Comparison of ENCODE assay signal across 1 cellular context in the genomic region with DNA sequence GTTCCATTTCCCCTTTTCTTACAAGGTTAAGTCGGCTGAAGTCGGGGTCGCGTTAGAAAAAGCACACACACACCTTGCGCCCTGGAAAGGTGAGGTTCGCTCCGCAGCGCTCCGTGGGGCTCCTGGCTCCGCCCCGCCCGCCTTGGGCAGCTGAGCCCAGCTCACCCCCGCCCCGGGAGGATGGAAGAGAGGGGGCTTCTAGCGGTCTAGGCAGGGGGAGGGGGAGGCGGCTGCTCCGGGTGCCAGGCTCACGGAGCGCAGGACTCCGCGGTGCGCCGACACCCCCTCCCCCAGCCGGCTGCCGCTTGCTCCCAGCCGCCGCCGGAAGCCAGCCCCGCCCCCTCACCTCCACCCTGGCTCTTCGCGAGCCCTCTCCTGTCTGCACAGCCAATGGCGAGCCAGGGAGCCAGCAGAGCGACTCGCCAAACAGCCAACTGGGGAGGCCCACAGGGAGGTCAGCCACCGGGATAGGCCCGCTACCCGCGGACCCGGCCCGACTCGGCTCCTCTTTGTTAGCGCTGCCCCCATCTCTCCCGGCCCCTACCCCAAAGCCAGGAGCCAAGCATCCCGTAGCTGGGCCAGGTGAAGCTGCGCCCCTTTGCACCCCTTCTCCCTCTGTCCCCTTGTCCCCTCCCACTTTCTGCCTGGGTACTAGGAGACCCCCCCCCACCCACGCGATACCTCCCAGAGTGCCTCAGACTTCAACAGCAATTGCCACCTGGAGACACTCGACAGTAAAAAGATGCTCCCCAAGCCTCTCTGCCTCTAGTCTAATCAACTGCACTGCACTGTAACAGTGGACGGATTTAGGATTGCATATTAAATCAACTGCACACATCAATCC.
TF ChIP-seq lines count a peak whose summit lies in the region.

No MANE protein-coding gene starts in this region.

TF ChIP-seq in K562, 482 proteins besides CTCF, POLR2A, EP300 and RAD21 (continued from another document and continues in another):
- TF ChIP-seq, protein P1, sequence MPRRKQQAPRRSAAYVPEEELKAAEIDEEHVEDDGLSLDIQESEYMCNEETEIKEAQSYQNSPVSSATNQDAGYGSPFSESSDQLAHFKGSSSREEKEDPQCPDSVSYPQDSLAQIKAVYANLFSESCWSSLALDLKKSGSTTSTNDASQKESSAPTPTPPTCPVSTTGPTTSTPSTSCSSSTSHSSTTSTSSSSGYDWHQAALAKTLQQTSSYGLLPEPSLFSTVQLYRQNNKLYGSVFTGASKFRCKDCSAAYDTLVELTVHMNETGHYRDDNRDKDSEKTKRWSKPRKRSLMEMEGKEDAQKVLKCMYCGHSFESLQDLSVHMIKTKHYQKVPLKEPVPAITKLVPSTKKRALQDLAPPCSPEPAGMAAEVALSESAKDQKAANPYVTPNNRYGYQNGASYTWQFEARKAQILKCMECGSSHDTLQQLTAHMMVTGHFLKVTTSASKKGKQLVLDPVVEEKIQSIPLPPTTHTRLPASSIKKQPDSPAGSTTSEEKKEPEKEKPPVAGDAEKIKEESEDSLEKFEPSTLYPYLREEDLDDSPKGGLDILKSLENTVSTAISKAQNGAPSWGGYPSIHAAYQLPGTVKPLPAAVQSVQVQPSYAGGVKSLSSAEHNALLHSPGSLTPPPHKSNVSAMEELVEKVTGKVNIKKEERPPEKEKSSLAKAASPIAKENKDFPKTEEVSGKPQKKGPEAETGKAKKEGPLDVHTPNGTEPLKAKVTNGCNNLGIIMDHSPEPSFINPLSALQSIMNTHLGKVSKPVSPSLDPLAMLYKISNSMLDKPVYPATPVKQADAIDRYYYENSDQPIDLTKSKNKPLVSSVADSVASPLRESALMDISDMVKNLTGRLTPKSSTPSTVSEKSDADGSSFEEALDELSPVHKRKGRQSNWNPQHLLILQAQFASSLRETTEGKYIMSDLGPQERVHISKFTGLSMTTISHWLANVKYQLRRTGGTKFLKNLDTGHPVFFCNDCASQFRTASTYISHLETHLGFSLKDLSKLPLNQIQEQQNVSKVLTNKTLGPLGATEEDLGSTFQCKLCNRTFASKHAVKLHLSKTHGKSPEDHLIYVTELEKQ (CRISPR knock-in tag; IDR thresholded peaks at IDR 0.05), result no peak
- TF ChIP-seq ZBTB17 (CRISPR knock-in tag; IDR thresholded peaks at IDR 0.05) (no peak), FOXA3 (CRISPR knock-in tag; conservative IDR thresholded peaks at IDR 0.05 in 1 of 2, IDR thresholded peaks at IDR 0.05 in 1 of 2) (no peak), MAZ (CRISPR knock-in tag; conservative IDR thresholded peaks at IDR 0.05 in 1 of 2, IDR thresholded peaks at IDR 0.05 in 1 of 2) (peak; percentile 97 to 99), CREM (IDR thresholded peaks at IDR 0.05; ENCODE audit: low read depth) (peak; percentile 61; the same call in 1 of the 2 replicates), CHD2 (IDR thresholded peaks at IDR 0.05; ENCODE audit: low read depth, low read length) (peak; percentile 88), KLF10 (CRISPR knock-in tag; IDR thresholded peaks at IDR 0.05) (no peak), ZNF217 (CRISPR knock-in tag; IDR thresholded peaks at IDR 0.05) (no peak), ZNF699 (CRISPR knock-in tag; IDR thresholded peaks at IDR 0.05; ENCODE audit: insufficient replicate concordance) (no peak), ZNF263 (CRISPR knock-in tag; IDR thresholded peaks at IDR 0.05; ENCODE audit: borderline replicate concordance) (0 out of 2 replicates have a peak, but pooled peaks have one; percentile 21), SAP30 (IDR thresholded peaks at IDR 0.05; ENCODE audit: borderline replicate concordance, insufficient read depth, low read depth, low read length, poor library complexity, severe bottlenecking) (peak; percentile 64), PHTF2 (CRISPR knock-in tag; IDR thresholded peaks at IDR 0.05) (no peak), MXI1 (IDR thresholded peaks at IDR 0.05; ENCODE audit: low read depth, low read length) (no peak), ZNF445 (CRISPR knock-in tag; IDR thresholded peaks at IDR 0.05; ENCODE audit: low read depth) (no peak), MAFG (tag; conservative IDR thresholded peaks at IDR 0.05) (no peak), LARP7 (IDR thresholded peaks at IDR 0.05) (no peak), ELF4 (CRISPR knock-in tag; IDR thresholded peaks at IDR 0.05) (no peak), NEUROD1 (IDR thresholded peaks at IDR 0.05; ENCODE audit: borderline replicate concordance, low read depth, low read length, partially characterized antibody) (peak; percentile 93), BRD9 (IDR thresholded peaks at IDR 0.05; ENCODE audit: low read depth, partially characterized antibody) (no peak), PHF8 (IDR thresholded peaks at IDR 0.05; ENCODE audit: borderline replicate concordance, low read length) (peak; percentile 60; the same call in 1 of the 2 replicates), CBFA2T2 (conservative IDR thresholded peaks at IDR 0.05) (no peak), RCOR1 (IDR thresholded peaks at IDR 0.05; ENCODE audit: borderline replicate concordance in 1 of 2, low read depth in 2 of 2, low read length in 2 of 2) (peak in 1 of 2 experiments; percentile 5; a peak in 1 of 4 replicates), ZNF354B (CRISPR knock-in tag; IDR thresholded peaks at IDR 0.05) (no peak), ZSCAN29 (IDR thresholded peaks at IDR 0.05) (no peak), TEAD1 (CRISPR knock-in tag; IDR thresholded peaks at IDR 0.05) (peak in 1 of 2 experiments; percentile 65; a peak in 1 of 4 replicates), ZFP1 (CRISPR knock-in tag; IDR thresholded peaks at IDR 0.05) (no peak), NFIX (CRISPR knock-in tag; IDR thresholded peaks at IDR 0.05; ENCODE audit: low read depth) (no peak), ZNF764 (CRISPR knock-in tag; IDR thresholded peaks at IDR 0.05; ENCODE audit: low read depth) (no peak), NR2F6 (CRISPR knock-in tag; IDR thresholded peaks at IDR 0.05) (no peak), IRF2 (CRISPR knock-in tag; IDR thresholded peaks at IDR 0.05) (no peak)
- TF ChIP-seq, protein P2, sequence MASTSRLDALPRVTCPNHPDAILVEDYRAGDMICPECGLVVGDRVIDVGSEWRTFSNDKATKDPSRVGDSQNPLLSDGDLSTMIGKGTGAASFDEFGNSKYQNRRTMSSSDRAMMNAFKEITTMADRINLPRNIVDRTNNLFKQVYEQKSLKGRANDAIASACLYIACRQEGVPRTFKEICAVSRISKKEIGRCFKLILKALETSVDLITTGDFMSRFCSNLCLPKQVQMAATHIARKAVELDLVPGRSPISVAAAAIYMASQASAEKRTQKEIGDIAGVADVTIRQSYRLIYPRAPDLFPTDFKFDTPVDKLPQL (IDR thresholded peaks at IDR 0.05; ENCODE audit: extremely low read depth, insufficient read length), result no peak
- TF ChIP-seq, protein P3, sequence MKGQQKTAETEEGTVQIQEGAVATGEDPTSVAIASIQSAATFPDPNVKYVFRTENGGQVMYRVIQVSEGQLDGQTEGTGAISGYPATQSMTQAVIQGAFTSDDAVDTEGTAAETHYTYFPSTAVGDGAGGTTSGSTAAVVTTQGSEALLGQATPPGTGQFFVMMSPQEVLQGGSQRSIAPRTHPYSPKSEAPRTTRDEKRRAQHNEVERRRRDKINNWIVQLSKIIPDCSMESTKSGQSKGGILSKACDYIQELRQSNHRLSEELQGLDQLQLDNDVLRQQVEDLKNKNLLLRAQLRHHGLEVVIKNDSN (CRISPR knock-in tag; IDR thresholded peaks at IDR 0.05), result peak; percentile 14; the same call in 1 of the 2 replicates
- TF ChIP-seq, protein P4, sequence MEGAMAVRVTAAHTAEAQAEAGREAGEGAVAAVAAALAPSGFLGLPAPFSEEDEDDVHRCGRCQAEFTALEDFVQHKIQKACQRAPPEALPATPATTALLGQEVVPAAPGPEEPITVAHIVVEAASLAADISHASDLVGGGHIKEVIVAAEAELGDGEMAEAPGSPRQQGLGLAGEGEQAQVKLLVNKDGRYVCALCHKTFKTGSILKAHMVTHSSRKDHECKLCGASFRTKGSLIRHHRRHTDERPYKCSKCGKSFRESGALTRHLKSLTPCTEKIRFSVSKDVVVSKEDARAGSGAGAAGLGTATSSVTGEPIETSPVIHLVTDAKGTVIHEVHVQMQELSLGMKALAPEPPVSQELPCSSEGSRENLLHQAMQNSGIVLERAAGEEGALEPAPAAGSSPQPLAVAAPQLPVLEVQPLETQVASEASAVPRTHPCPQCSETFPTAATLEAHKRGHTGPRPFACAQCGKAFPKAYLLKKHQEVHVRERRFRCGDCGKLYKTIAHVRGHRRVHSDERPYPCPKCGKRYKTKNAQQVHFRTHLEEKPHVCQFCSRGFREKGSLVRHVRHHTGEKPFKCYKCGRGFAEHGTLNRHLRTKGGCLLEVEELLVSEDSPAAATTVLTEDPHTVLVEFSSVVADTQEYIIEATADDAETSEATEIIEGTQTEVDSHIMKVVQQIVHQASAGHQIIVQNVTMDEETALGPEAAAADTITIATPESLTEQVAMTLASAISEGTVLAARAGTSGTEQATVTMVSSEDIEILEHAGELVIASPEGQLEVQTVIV (CRISPR knock-in tag; IDR thresholded peaks at IDR 0.05; ENCODE audit: borderline replicate concordance), result no peak
- TF ChIP-seq, protein P5, sequence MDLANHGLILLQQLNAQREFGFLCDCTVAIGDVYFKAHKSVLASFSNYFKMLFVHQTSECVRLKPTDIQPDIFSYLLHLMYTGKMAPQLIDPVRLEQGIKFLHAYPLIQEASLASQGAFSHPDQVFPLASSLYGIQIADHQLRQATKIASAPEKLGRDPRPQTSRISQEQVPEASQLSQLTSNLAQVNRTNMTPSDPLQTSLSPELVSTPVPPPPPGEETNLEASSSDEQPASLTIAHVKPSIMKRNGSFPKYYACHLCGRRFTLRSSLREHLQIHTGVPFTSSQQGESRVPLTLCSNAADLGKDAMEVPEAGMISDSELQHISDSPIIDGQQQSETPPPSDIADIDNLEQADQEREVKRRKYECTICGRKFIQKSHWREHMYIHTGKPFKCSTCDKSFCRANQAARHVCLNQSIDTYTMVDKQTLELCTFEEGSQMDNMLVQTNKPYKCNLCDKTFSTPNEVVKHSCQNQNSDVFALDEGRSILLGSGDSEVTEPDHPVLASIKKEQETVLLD (IDR thresholded peaks at IDR 0.05), result no peak; the same call in 1 of the 2 replicates
- TF ChIP-seq, protein P6, sequence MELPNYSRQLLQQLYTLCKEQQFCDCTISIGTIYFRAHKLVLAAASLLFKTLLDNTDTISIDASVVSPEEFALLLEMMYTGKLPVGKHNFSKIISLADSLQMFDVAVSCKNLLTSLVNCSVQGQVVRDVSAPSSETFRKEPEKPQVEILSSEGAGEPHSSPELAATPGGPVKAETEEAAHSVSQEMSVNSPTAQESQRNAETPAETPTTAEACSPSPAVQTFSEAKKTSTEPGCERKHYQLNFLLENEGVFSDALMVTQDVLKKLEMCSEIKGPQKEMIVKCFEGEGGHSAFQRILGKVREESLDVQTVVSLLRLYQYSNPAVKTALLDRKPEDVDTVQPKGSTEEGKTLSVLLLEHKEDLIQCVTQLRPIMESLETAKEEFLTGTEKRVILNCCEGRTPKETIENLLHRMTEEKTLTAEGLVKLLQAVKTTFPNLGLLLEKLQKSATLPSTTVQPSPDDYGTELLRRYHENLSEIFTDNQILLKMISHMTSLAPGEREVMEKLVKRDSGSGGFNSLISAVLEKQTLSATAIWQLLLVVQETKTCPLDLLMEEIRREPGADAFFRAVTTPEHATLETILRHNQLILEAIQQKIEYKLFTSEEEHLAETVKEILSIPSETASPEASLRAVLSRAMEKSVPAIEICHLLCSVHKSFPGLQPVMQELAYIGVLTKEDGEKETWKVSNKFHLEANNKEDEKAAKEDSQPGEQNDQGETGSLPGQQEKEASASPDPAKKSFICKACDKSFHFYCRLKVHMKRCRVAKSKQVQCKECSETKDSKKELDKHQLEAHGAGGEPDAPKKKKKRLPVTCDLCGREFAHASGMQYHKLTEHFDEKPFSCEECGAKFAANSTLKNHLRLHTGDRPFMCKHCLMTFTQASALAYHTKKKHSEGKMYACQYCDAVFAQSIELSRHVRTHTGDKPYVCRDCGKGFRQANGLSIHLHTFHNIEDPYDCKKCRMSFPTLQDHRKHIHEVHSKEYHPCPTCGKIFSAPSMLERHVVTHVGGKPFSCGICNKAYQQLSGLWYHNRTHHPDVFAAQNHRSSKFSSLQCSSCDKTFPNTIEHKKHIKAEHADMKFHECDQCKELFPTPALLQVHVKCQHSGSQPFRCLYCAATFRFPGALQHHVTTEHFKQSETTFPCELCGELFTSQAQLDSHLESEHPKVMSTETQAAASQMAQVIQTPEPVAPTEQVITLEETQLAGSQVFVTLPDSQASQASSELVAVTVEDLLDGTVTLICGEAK (IDR thresholded peaks at IDR 0.05), result peak; percentile 80
- TF ChIP-seq, protein P6 (CRISPR knock-in tag; IDR thresholded peaks at IDR 0.05), result no peak
- TF ChIP-seq, protein P7, sequence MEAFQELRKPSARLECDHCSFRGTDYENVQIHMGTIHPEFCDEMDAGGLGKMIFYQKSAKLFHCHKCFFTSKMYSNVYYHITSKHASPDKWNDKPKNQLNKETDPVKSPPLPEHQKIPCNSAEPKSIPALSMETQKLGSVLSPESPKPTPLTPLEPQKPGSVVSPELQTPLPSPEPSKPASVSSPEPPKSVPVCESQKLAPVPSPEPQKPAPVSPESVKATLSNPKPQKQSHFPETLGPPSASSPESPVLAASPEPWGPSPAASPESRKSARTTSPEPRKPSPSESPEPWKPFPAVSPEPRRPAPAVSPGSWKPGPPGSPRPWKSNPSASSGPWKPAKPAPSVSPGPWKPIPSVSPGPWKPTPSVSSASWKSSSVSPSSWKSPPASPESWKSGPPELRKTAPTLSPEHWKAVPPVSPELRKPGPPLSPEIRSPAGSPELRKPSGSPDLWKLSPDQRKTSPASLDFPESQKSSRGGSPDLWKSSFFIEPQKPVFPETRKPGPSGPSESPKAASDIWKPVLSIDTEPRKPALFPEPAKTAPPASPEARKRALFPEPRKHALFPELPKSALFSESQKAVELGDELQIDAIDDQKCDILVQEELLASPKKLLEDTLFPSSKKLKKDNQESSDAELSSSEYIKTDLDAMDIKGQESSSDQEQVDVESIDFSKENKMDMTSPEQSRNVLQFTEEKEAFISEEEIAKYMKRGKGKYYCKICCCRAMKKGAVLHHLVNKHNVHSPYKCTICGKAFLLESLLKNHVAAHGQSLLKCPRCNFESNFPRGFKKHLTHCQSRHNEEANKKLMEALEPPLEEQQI (IDR thresholded peaks at IDR 0.05), result no peak
